In genomic region chr2:109204412-109204811, GRCh38 we compare ENCODE assay signal across 32 cellular contexts.
"Had no signal": no experiment of that assay in that cellular context is flagged by ENCODE, and none has a peak within 500 bp of the region (broad histone marks: within the 10 kb centered on the region; RNA-seq: fewer than 3 reads in every experiment).

No MANE protein-coding gene starts in this region.

- H3K36me3 ChIP-seq: gastrocnemius medialis, ovary, prostate gland, stomach, thyroid gland, upper lobe of right lung had no signal

- H3K4me1 Mint-ChIP-seq: activated T-helper 17 cell treated with anti-CD3 and anti-CD28 coated beads, Interleukin-2, amount 50 U/mL, for 72 hours; stimulated activated naive B cell treated with anti-CD40 and anti-IgM and Interleukin-4, amounts not matched to agents 10 μg/mL and 1 μg/mL and 100 μg/mL, for 72 hours had no signal

- H3K36me3 Mint-ChIP-seq: mesothelial cell of epicardium; naive thymus-derived CD4-positive, alpha-beta T cell; stimulated activated naive B cell treated with anti-CD40 and anti-IgM and Interleukin-4, amounts not matched to agents 10 μg/mL and 1 μg/mL and 100 μg/mL, for 72 hours had no signal

- DNase-seq: activated CD4-positive, alpha-beta T cell treated with anti-CD3 and anti-CD28 coated beads for 4 hours; activated CD4-positive, alpha-beta T cell treated with anti-CD3 and anti-CD28 coated beads, Interleukin-2, amount 50 U/mL, for 4 hours; activated naive CD4-positive, alpha-beta T cell; activated T-cell treated with anti-CD3 and anti-CD28 coated beads, Interleukin-2, amount 50 U/mL, for 24 hours; anterior cingulate cortex; effector memory CD4-positive, alpha-beta T cell; erythroblast; gastrocnemius medialis; hippocampal formation; left cardiac atrium; naive thymus-derived CD4-positive, alpha-beta T cell; ovary; retina; stimulated activated CD4-positive, alpha-beta T cell treated with anti-CD3 and anti-CD28 coated beads, Interleukin-2, amount 100 ng/mL, for 24 hours; stimulated activated naive B cell treated with anti-CD40 and anti-IgM and Interleukin-4, amounts not matched to agents 10 μg/mL and 1 μg/mL and 100 μg/mL, for 72 hours; stomach; T-helper 9 cell; thyroid gland; upper lobe of right lung had no signal

- H3K9me3 ChIP-seq: gastrocnemius medialis, ovary, prostate gland, thyroid gland, upper lobe of right lung had no signal

- H3K4me1 ChIP-seq: prostate gland, upper lobe of right lung had no signal

- H3K9me3 Mint-ChIP-seq: activated naive CD4-positive, alpha-beta T cell treated with anti-CD3 and anti-CD28 coated beads, Interleukin-2, amount 50 U/mL, for 72 hours; activated T-helper 17 cell treated with anti-CD3 and anti-CD28 coated beads, Interleukin-2, amount 50 U/mL, for 72 hours; mesothelial cell of epicardium; stimulated activated naive B cell treated with anti-CD40 and anti-IgM and Interleukin-4, amounts not matched to agents 10 μg/mL and 1 μg/mL and 100 μg/mL, for 72 hours; T-helper 1 cell treated with Interleukin-12 subunit alpha and Interleukin-12 subunit beta and Interleukin-4 antibody, amounts not matched to agents 30 μg/mL and 1 μg/mL, for 36 hours had no signal

- H3K4me3 ChIP-seq: coronary artery, dorsolateral prefrontal cortex, gastrocnemius medialis, ovary, prostate gland, skin epidermis, stomach, thyroid gland, upper lobe of right lung had no signal

- ATAC-seq: activated naive CD4-positive, alpha-beta T cell treated with anti-CD3 and anti-CD28 coated beads, Interleukin-2, amount 50 U/mL, for 72 hours; activated T-helper 17 cell treated with anti-CD3 and anti-CD28 coated beads, Interleukin-2, amount 50 U/mL, for 72 hours; gastrocnemius medialis; left cardiac atrium; naive thymus-derived CD4-positive, alpha-beta T cell; sciatic nerve; stimulated activated naive B cell treated with anti-CD40 and anti-IgM and Interleukin-4, amounts not matched to agents 10 μg/mL and 1 μg/mL and 100 μg/mL, for 72 hours; upper lobe of right lung had no signal

- H3K27me3 ChIP-seq: dorsolateral prefrontal cortex, gastrocnemius medialis, ovary, stomach, thyroid gland, upper lobe of right lung had no signal

- H3K27ac ChIP-seq: coronary artery, dorsolateral prefrontal cortex, gastrocnemius medialis, ovary, prostate gland, skin epidermis, stomach, thyroid gland, upper lobe of right lung, VCaP had no signal

- H3K4me3 Mint-ChIP-seq: activated T-cell treated with anti-CD3 and anti-CD28 coated beads, Interleukin-2, amount 50 U/mL, for 24 hours; activated T-helper 17 cell treated with anti-CD3 and anti-CD28 coated beads, Interleukin-2, amount 50 U/mL, for 72 hours; mesothelial cell of epicardium; naive thymus-derived CD4-positive, alpha-beta T cell; stimulated activated naive B cell treated with anti-CD40 and anti-IgM and Interleukin-4, amounts not matched to agents 10 μg/mL and 1 μg/mL and 100 μg/mL, for 72 hours; T-helper 1 cell treated with Interleukin-12 subunit alpha and Interleukin-12 subunit beta and Interleukin-4 antibody, amounts not matched to agents 30 μg/mL and 1 μg/mL, for 36 hours had no signal

- FAIRE-seq: bronchial epithelial cell, keratinocyte, TTC549 had no signal

- H3K27ac Mint-ChIP-seq: activated naive CD4-positive, alpha-beta T cell treated with anti-CD3 and anti-CD28 coated beads, Interleukin-2, amount 50 U/mL, for 72 hours; activated T-cell treated with anti-CD3 and anti-CD28 coated beads, Interleukin-2, amount 50 U/mL, for 24 hours; activated T-helper 17 cell treated with anti-CD3 and anti-CD28 coated beads, Interleukin-2, amount 50 U/mL, for 72 hours; mesothelial cell of epicardium; naive thymus-derived CD4-positive, alpha-beta T cell; stimulated activated naive B cell treated with anti-CD40 and anti-IgM and Interleukin-4, amounts not matched to agents 10 μg/mL and 1 μg/mL and 100 μg/mL, for 72 hours; T-helper 1 cell treated with Interleukin-12 subunit alpha and Interleukin-12 subunit beta and Interleukin-4 antibody, amounts not matched to agents 30 μg/mL and 1 μg/mL, for 36 hours had no signal

- H3K27me3 Mint-ChIP-seq: stimulated activated naive B cell treated with anti-CD40 and anti-IgM and Interleukin-4, amounts not matched to agents 10 μg/mL and 1 μg/mL and 100 μg/mL, for 72 hours had no signal
